In genomic region chr3:178845446-178846118, GRCh38 we compare ENCODE assay signal across 19 cellular contexts.
DNase-seq lines count a peak whose midpoint lies in the region; ATAC-seq and TF ChIP-seq lines count a peak whose summit lies in the region.
"Had no signal": no experiment of that assay in that cellular context is flagged by ENCODE, and none has a peak within 500 bp of the region (broad histone marks: within the 10 kb centered on the region; RNA-seq: fewer than 3 reads in every experiment).

No MANE protein-coding gene starts in this region.

- no peak overlapping the region for H2BK5ac ChIP-seq in mesenchymal stem cell (ENCODE audit: low read depth, low read length, poor library complexity, severe bottlenecking)

- H3K14ac ChIP-seq in mesenchymal stem cell (ENCODE audit: low read length in 2 of 2): no peak overlapping the region

- no peak overlapping the region for H3K9ac ChIP-seq in mesenchymal stem cell (ENCODE audit: low read length)

- peak; percentile 14 for DNase-seq in AG04449 (ENCODE audit: low read depth, low spot score)
- DNase-seq in M059J (ENCODE audit: low read depth): peak; percentile 57
- DNase-seq in astrocyte of the spinal cord (ENCODE audit: low read depth, low spot score): peak; percentile 88
- peak; percentile 13 for DNase-seq in mesenchymal stem cell
- DNase-seq in omental fat pad (ENCODE audit: low spot score): no peak
- DNase-seq in NCI-H2029 treated with DMSO at 0.1 percent for 48 hours (lab: John Stamatoyannopoulos, UW): no peak
- DNase-seq: activated T-cell treated with anti-CD3 and anti-CD28 coated beads, Interleukin-2, amount 50 U/mL, for 4 hours; colonic mucosa; DMS 273 treated with DMSO at 0.1 percent for 48 hours; hypothalamus; NCI-H2107; stimulated activated naive CD8-positive, alpha-beta T cell treated with anti-CD3 and anti-CD28 coated beads, Interleukin-15, Interleukin-2, amounts not matched to agents 100 U/mL and 50 U/mL, for 24 hours; T-helper 9 cell had no signal

- WGBS in mesenchymal stem cell: 70% methylated on average over 3 of the region's 3 CpGs

- no peak overlapping the region for H3K23ac ChIP-seq in mesenchymal stem cell (ENCODE audit: low read length in 2 of 2)

- H2BK120ac ChIP-seq in mesenchymal stem cell (ENCODE audit: low read depth, low read length): no peak overlapping the region

- H3K4me2 ChIP-seq in mesenchymal stem cell (ENCODE audit: low read length, poor library complexity, severe bottlenecking): no peak overlapping the region

- no peak overlapping the region for H2BK15ac ChIP-seq in mesenchymal stem cell (ENCODE audit: low read depth, poor library complexity, severe bottlenecking)

- no peak overlapping the region for H3K4ac ChIP-seq in mesenchymal stem cell (ENCODE audit: low read depth in 1 of 2, low read length in 2 of 2)

- no peak for ATAC-seq in omental fat pad (ENCODE audit: low FRiP score)
- ATAC-seq in GM18520 (IDR thresholded peaks at IDR 0.05; ENCODE audit: unreplicated experiment): no peak
- ATAC-seq in GM18861 (IDR thresholded peaks at IDR 0.05; ENCODE audit: unreplicated experiment): no peak
- ATAC-seq: activated T-cell treated with anti-CD3 and anti-CD28 coated beads, Interleukin-2, amount 50 U/mL, for 4 hours; stimulated activated naive CD8-positive, alpha-beta T cell treated with anti-CD3 and anti-CD28 coated beads, Interleukin-15, Interleukin-2, amounts not matched to agents 100 U/mL and 50 U/mL, for 24 hours had no signal

- H3K79me1 ChIP-seq in mesenchymal stem cell (replicated peaks; ENCODE audit: low read length, poor library complexity, severe bottlenecking): no peaks in the 10 kb centered on the region

- H3K27ac ChIP-seq in mesenchymal stem cell (ENCODE audit: low read length, poor library complexity, severe bottlenecking): peak overlapping the region; percentile 85
- H3K27ac ChIP-seq: colonic mucosa, epithelial cell of prostate, HL-60, skin epidermis had no signal

- CTCF ChIA-PET in AG04449 (lab: Yijun Ruan, JAX): no interaction called here

- H3K4me1 ChIP-seq in mesenchymal stem cell (ENCODE audit: control insufficient read depth, insufficient read depth, low read depth, low read length): peaks cover 1% of the 10 kb centered on the region
- H3K4me1 ChIP-seq: colonic mucosa had no signal

- POLR2A ChIA-PET in AG04449 (lab: Yijun Ruan, JAX): no interaction called here

- H3K27me3 ChIP-seq in mesenchymal stem cell (ENCODE audit: control insufficient read depth in 1 of 2, insufficient read depth in 1 of 2, low read length in 2 of 2): no peaks in the 10 kb centered on the region
- H3K27me3 ChIP-seq: colonic mucosa had no signal

- H4K8ac ChIP-seq in mesenchymal stem cell (ENCODE audit: low read length): no peak overlapping the region

- no peak overlapping the region for H2AFZ ChIP-seq in mesenchymal stem cell (ENCODE audit: low read depth, low read length)

- no peak overlapping the region for H3K4me3 ChIP-seq in AG04449 (ENCODE audit: low read depth, low read length)
- no peak overlapping the region for H3K4me3 ChIP-seq in astrocyte of the spinal cord (ENCODE audit: low read depth, low read length)
- H3K4me3 ChIP-seq in mesenchymal stem cell (ENCODE audit: insufficient read depth in 1 of 2, low read depth in 1 of 2, low read length in 2 of 2): no peak overlapping the region
- H3K4me3 ChIP-seq: colonic mucosa, HAP-1, skin epidermis had no signal

- no peak overlapping the region for H2BK12ac ChIP-seq in mesenchymal stem cell (ENCODE audit: low read length in 2 of 2)

- no peak overlapping the region for H4K91ac ChIP-seq in mesenchymal stem cell (ENCODE audit: low read length)

- no peaks in the 10 kb centered on the region for H3K9me3 ChIP-seq in mesenchymal stem cell (ENCODE audit: control insufficient read depth, low read length)
- H3K9me3 ChIP-seq: colonic mucosa, HAP-1 had no signal

- no peak for TF ChIP-seq CTCF in AG04449 (IDR thresholded peaks at IDR 0.05; ENCODE audit: insufficient read depth, low read length, missing control alignments)
- no peak for TF ChIP-seq CTCF in astrocyte of the spinal cord (IDR thresholded peaks at IDR 0.05; ENCODE audit: low read depth, low read length)
- no peak for TF ChIP-seq CTCF in omental fat pad (IDR thresholded peaks at IDR 0.05)

- in situ Hi-C loops in astrocyte of the spinal cord (cut with HindIII; ENCODE audit: low sequenced_read_pairs): no loop called here

- no peak overlapping the region for H2AK5ac ChIP-seq in mesenchymal stem cell (ENCODE audit: low read length, severe bottlenecking)

- H3K36me3 ChIP-seq in mesenchymal stem cell (ENCODE audit: control insufficient read depth in 1 of 2, insufficient read depth in 2 of 2, low read depth in 1 of 2, low read length in 2 of 2): no peaks in the 10 kb centered on the region
- H3K36me3 ChIP-seq: colonic mucosa, HAP-1 had no signal

- no peak overlapping the region for H3K18ac ChIP-seq in mesenchymal stem cell (ENCODE audit: low read depth in 1 of 2, low read length in 2 of 2)

Comparison
In these comparisons a context has a peak if more than half of its experiments do, and no peak if none do; other contexts are left out.
1. DNase-seq: peak in AG04449 (single experiment), M059J (single experiment), astrocyte of the spinal cord (single experiment) and mesenchymal stem cell (single experiment); none in omental fat pad (single experiment) and NCI-H2029 treated with DMSO at 0.1 percent for 48 hours (single experiment).